ENCODE assay signal across 25 cellular contexts in genomic region chrX:138345801-138346200, GRCh38.
"Had no signal": no experiment of that assay in that cellular context is flagged by ENCODE, and none has a peak within 500 bp of the region (broad histone marks: within the 10 kb centered on the region; RNA-seq: fewer than 3 reads in every experiment).

No MANE protein-coding gene starts in this region.

- H3K36me3 ChIP-seq: SJSA1 had no signal

- H3K9me3 ChIP-seq: SJSA1 had no signal

- H3K27ac Mint-ChIP-seq: activated B cell treated with CpG ODN at 0.5 μM for 24 hours; activated CD4-positive, alpha-beta memory T cell treated with anti-CD3 and anti-CD28 coated beads, Interleukin-2, amount 10 ng/mL, durations not matched to agents 7 days and 5 days; activated naive CD4-positive, alpha-beta T cell treated with anti-CD3 and anti-CD28 coated beads, Interleukin-2, amount 10 ng/mL, durations not matched to agents 7 days and 5 days; activated naive CD8-positive, alpha-beta T cell treated with anti-CD3 and anti-CD28 coated beads for 36 hours; activated T-helper 2 cell treated with anti-CD3 and anti-CD28 coated beads, Interferon-gamma antibody, Interleukin-2, Interleukin-4, amounts not matched to agents 10 μg/mL and 5 μg/mL and 100 μg/mL, durations not matched to agents 14 hours and 24 hours and 36 hours; T-helper 1 cell treated with Interleukin-12 subunit alpha and Interleukin-12 subunit beta and Interleukin-4 antibody, amounts not matched to agents 30 μg/mL and 1 μg/mL, for 36 hours had no signal

- H3K9me3 Mint-ChIP-seq: activated B cell treated with CpG ODN at 0.5 μM for 24 hours; activated CD4-positive, alpha-beta memory T cell treated with anti-CD3 and anti-CD28 coated beads, Interleukin-2, amount 10 ng/mL, durations not matched to agents 7 days and 5 days; activated naive CD4-positive, alpha-beta T cell treated with anti-CD3 and anti-CD28 coated beads, Interleukin-2, amount 10 ng/mL, durations not matched to agents 7 days and 5 days; activated naive CD8-positive, alpha-beta T cell treated with anti-CD3 and anti-CD28 coated beads for 36 hours; activated T-helper 2 cell treated with anti-CD3 and anti-CD28 coated beads, Interferon-gamma antibody, Interleukin-2, Interleukin-4, amounts not matched to agents 10 μg/mL and 5 μg/mL and 100 μg/mL, durations not matched to agents 14 hours and 24 hours and 36 hours; T-helper 1 cell treated with Interleukin-12 subunit alpha and Interleukin-12 subunit beta and Interleukin-4 antibody, amounts not matched to agents 30 μg/mL and 1 μg/mL, for 36 hours had no signal

- ATAC-seq: SK-N-SH treated with all-trans-retinoic acid at 6 μM for 48 hours had no signal

- H3K27me3 ChIP-seq: SJSA1 had no signal

- H3K4me3 ChIP-seq: SJSA1 had no signal

- DNase-seq: activated B cell treated with CpG ODN at 0.5 μM for 24 hours; activated CD4-positive, alpha-beta memory T cell treated with anti-CD3 and anti-CD28 coated beads, Interleukin-2, amount 10 ng/mL, durations not matched to agents 7 days and 5 days; activated CD4-positive, alpha-beta T cell treated with anti-CD3 and anti-CD28 coated beads for 1 hour; activated CD4-positive, alpha-beta T cell treated with anti-CD3 and anti-CD28 coated beads, Interleukin-2, amount 50 U/mL, for 1 hour; activated gamma-delta T cell treated with Interleukin-2 at 50 U/mL for 16 hours; activated naive CD4-positive, alpha-beta T cell treated with anti-CD3 and anti-CD28 coated beads, Interleukin-2, amount 10 ng/mL, durations not matched to agents 7 days and 5 days; activated naive CD8-positive, alpha-beta T cell treated with anti-CD3 and anti-CD28 coated beads for 36 hours; caudate nucleus; MM.1S; NCI-H1105; NCI-H1436; NCI-H1694 treated with DMSO at 0.1 percent for 48 hours; NCI-H2029 treated with DMSO at 0.1 percent for 48 hours; NCI-H446; NCI-H524; SHP77; SW 1271; T-helper 9 cell had no signal

- FAIRE-seq: RCC 7860, TTC549 had no signal

- H3K27me3 Mint-ChIP-seq: activated B cell treated with CpG ODN at 0.5 μM for 24 hours; activated CD4-positive, alpha-beta memory T cell treated with anti-CD3 and anti-CD28 coated beads, Interleukin-2, amount 10 ng/mL, durations not matched to agents 7 days and 5 days; activated naive CD4-positive, alpha-beta T cell treated with anti-CD3 and anti-CD28 coated beads, Interleukin-2, amount 10 ng/mL, durations not matched to agents 7 days and 5 days; activated naive CD8-positive, alpha-beta T cell treated with anti-CD3 and anti-CD28 coated beads for 36 hours had no signal

- H3K9ac ChIP-seq: KMS-11 had no signal

- H3K4me3 Mint-ChIP-seq: activated B cell treated with CpG ODN at 0.5 μM for 24 hours; activated CD4-positive, alpha-beta memory T cell treated with anti-CD3 and anti-CD28 coated beads, Interleukin-2, amount 10 ng/mL, durations not matched to agents 7 days and 5 days; activated naive CD4-positive, alpha-beta T cell treated with anti-CD3 and anti-CD28 coated beads, Interleukin-2, amount 10 ng/mL, durations not matched to agents 7 days and 5 days; activated naive CD8-positive, alpha-beta T cell treated with anti-CD3 and anti-CD28 coated beads for 36 hours; T-helper 1 cell treated with Interleukin-12 subunit alpha and Interleukin-12 subunit beta and Interleukin-4 antibody, amounts not matched to agents 30 μg/mL and 1 μg/mL, for 36 hours had no signal

- H3K36me3 Mint-ChIP-seq: activated naive CD4-positive, alpha-beta T cell treated with anti-CD3 and anti-CD28 coated beads, Interleukin-2, amount 10 ng/mL, durations not matched to agents 7 days and 5 days; activated naive CD8-positive, alpha-beta T cell treated with anti-CD3 and anti-CD28 coated beads for 36 hours had no signal

- H3K27ac ChIP-seq: KMS-11, SJSA1 had no signal

- H3K4me1 Mint-ChIP-seq: activated B cell treated with CpG ODN at 0.5 μM for 24 hours; activated CD4-positive, alpha-beta memory T cell treated with anti-CD3 and anti-CD28 coated beads, Interleukin-2, amount 10 ng/mL, durations not matched to agents 7 days and 5 days; activated naive CD4-positive, alpha-beta T cell treated with anti-CD3 and anti-CD28 coated beads, Interleukin-2, amount 10 ng/mL, durations not matched to agents 7 days and 5 days; activated naive CD8-positive, alpha-beta T cell treated with anti-CD3 and anti-CD28 coated beads for 36 hours had no signal

- H3K4me2 ChIP-seq: KMS-11 had no signal

- H3K4me1 ChIP-seq: SJSA1 had no signal
